In the genomic region with DNA sequence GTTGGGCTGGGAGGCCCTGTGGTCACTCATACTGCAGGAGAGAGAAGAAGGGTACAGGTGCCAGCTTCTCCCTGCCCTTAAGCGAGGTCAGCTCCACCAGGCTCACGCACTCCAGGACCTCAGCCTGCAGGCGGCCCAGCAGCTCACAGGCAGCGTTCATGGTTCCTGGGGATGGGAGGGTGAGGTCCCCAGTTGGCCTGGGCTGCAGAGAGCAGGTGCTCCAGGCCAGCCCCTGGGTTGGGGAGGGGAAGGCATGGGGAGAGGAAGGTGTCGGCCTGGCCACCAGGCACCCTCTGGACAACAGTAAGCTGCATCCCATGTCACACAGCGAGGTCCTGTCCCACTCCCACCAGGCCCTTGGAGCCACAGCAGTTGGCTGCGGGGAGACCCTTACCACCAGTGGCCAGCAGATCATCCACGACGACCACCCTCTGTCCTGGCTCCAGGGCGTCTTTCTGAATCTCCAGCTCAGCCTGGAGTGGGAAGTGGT, we compare ENCODE assay signal across 8 cellular contexts. TPM values are rescaled to one million over a fixed set of nuclear protein-coding genes. Genes with fewer than 3 reads are reported as not detected.
DNase-seq lines count a peak whose midpoint lies in the region; ATAC-seq and TF ChIP-seq lines count a peak whose summit lies in the region.

No MANE protein-coding gene starts in this region.

- H3K27me3 ChIP-seq in CD8-positive, alpha-beta T cell (ENCODE audit: insufficient read depth, low read length), result no peaks in the 10 kb centered on the region
- no peaks in the 10 kb centered on the region for H3K27me3 ChIP-seq in HAP-1 (ENCODE audit: low read depth)

- H3K27me3 Mint-ChIP-seq in CD8-positive, alpha-beta T cell (ENCODE audit: low read depth), result no peaks in the 10 kb centered on the region
- H3K27me3 Mint-ChIP-seq in activated CD4-positive, alpha-beta memory T cell treated with anti-CD3 and anti-CD28 coated beads, Interleukin-2, amount 10 ng/mL, durations not matched to agents 7 days and 5 days, result no peaks in the 10 kb centered on the region
- H3K27me3 Mint-ChIP-seq in memory B cell, result no peaks in the 10 kb centered on the region

- H3K4me3 ChIP-seq in CD8-positive, alpha-beta T cell (ENCODE audit: low read depth, low read length), result no peak overlapping the region
- H3K4me3 ChIP-seq in HAP-1, result peak overlapping the region; percentile 66

- H3K27ac Mint-ChIP-seq in CD8-positive, alpha-beta T cell, result no peak overlapping the region
- H3K27ac Mint-ChIP-seq in activated CD4-positive, alpha-beta memory T cell treated with anti-CD3 and anti-CD28 coated beads, Interleukin-2, amount 10 ng/mL, durations not matched to agents 7 days and 5 days, result peak overlapping the region; percentile 88
- H3K27ac Mint-ChIP-seq in memory B cell, result no peak overlapping the region

- no peak for DNase-seq in CD8-positive, alpha-beta T cell
- peak in 1 of 2 experiments; percentile 52 for DNase-seq in HAP-1 (ENCODE audit: low spot score in 2 of 2)
- DNase-seq in activated CD4-positive, alpha-beta memory T cell treated with anti-CD3 and anti-CD28 coated beads, Interleukin-2, amount 10 ng/mL, durations not matched to agents 7 days and 5 days, result no peak
- DNase-seq in memory B cell (ENCODE audit: low spot score in 2 of 2), result no peak
- DNase-seq in left cardiac atrium, result no peak
- DNase-seq in Right ventricle myocardium inferior (ENCODE audit: missing footprints), result no peak
- DNase-seq in stimulated activated naive CD4-positive, alpha-beta T cell (lab: John Stamatoyannopoulos, UW), result no peak

- H3K9me3 Mint-ChIP-seq in CD8-positive, alpha-beta T cell, result no peaks in the 10 kb centered on the region
- no peaks in the 10 kb centered on the region for H3K9me3 Mint-ChIP-seq in activated CD4-positive, alpha-beta memory T cell treated with anti-CD3 and anti-CD28 coated beads, Interleukin-2, amount 10 ng/mL, durations not matched to agents 7 days and 5 days
- no peaks in the 10 kb centered on the region for H3K9me3 Mint-ChIP-seq in memory B cell

- CTCF ChIA-PET in CD8-positive, alpha-beta T cell (lab: Charles Lee), result interaction anchor here (1.0 to 1.7 kb wide), 7 partner anchors 28 to 407 kb away, joined by 3 to 6 read pairs (median 4); a partner anchor contains a TSS
- CTCF ChIA-PET in activated CD4-positive, alpha-beta memory T cell treated with anti-CD3 and anti-CD28 coated beads, Interleukin-2, amount 10 ng/mL, durations not matched to agents 7 days and 5 days (lab: Charles Lee), result interaction anchor here (0.9 to 5.0 kb wide), 6 partner anchors 15 to 72 kb away, joined by 3 to 36 read pairs (median 14); a partner anchor contains a TSS

- no peak for ATAC-seq in CD8-positive, alpha-beta T cell
- ATAC-seq in memory B cell (ENCODE audit: low read depth) (no peak), HG02884 (IDR thresholded peaks at IDR 0.05; ENCODE audit: unreplicated experiment) (no peak), left cardiac atrium (no peak), Right ventricle myocardium inferior (no peak)

- POLR2A ChIA-PET in CD8-positive, alpha-beta T cell (lab: Charles Lee), result interaction anchor here (0.8 to 4.0 kb wide), 2 partner anchors 48 to 287 kb away, joined by 3 to 35 read pairs; a partner anchor contains a TSS
- POLR2A ChIA-PET in activated CD4-positive, alpha-beta memory T cell treated with anti-CD3 and anti-CD28 coated beads, Interleukin-2, amount 10 ng/mL, durations not matched to agents 7 days and 5 days (lab: Charles Lee), result interaction anchor here (1.0 to 11.5 kb wide), 15 partner anchors 9 to 699 kb away, joined by 3 to 249 read pairs (median 4); a partner anchor contains a TSS

- peaks cover 12% of the 10 kb centered on the region for H3K36me3 ChIP-seq in CD8-positive, alpha-beta T cell (ENCODE audit: insufficient read depth, low read length)
- H3K36me3 ChIP-seq in HAP-1 (replicated peaks), result peaks cover 63% of the 10 kb centered on the region

- intact Hi-C loops in CD8-positive, alpha-beta T cell (cut with DNase I, micrococcal nuclease), result loop anchor here (5.0 to 10.0 kb wide), 4 partner anchors 147 to 753 kb away; a partner anchor contains a TSS
- intact Hi-C loops in left cardiac atrium (cut with DNase I) (loop anchor here (10.0 kb wide), 2 partner anchors 355 to 405 kb away; a partner anchor contains a TSS), Right ventricle myocardium inferior (cut with DNase I) (loop anchor here (5.0 kb wide), 3 partner anchors 133 to 408 kb away; a partner anchor contains a TSS)

- H3K36me3 Mint-ChIP-seq in CD8-positive, alpha-beta T cell, result peaks cover 14% of the 10 kb centered on the region
- peaks cover 37% of the 10 kb centered on the region for H3K36me3 Mint-ChIP-seq in activated CD4-positive, alpha-beta memory T cell treated with anti-CD3 and anti-CD28 coated beads, Interleukin-2, amount 10 ng/mL, durations not matched to agents 7 days and 5 days (ENCODE audit: low read depth)
- peaks cover 1% of the 10 kb centered on the region for H3K36me3 Mint-ChIP-seq in memory B cell

- in situ Hi-C loops in HAP-1 (cut with MboI; ENCODE audit: low sequenced_read_pairs), result loop anchor here (10.0 to 25.0 kb wide), 3 partner anchors 355 to 753 kb away; a partner anchor contains a TSS

- peaks cover 22% of the 10 kb centered on the region for H3K4me1 ChIP-seq in CD8-positive, alpha-beta T cell (ENCODE audit: insufficient read depth, low read length)
- peaks cover 20% of the 10 kb centered on the region for H3K4me1 ChIP-seq in HAP-1

- H3K27ac ChIP-seq in CD8-positive, alpha-beta T cell (ENCODE audit: low read depth, low read length), result no peak overlapping the region

- no peaks in the 10 kb centered on the region for H3K9me3 ChIP-seq in CD8-positive, alpha-beta T cell (ENCODE audit: low read length)
- H3K9me3 ChIP-seq in HAP-1, result no peaks in the 10 kb centered on the region

- peak overlapping the region; percentile 97 for H3K4me3 Mint-ChIP-seq in CD8-positive, alpha-beta T cell
- H3K4me3 Mint-ChIP-seq in activated CD4-positive, alpha-beta memory T cell treated with anti-CD3 and anti-CD28 coated beads, Interleukin-2, amount 10 ng/mL, durations not matched to agents 7 days and 5 days, result peak overlapping the region; percentile 92
- H3K4me3 Mint-ChIP-seq in memory B cell, result peak overlapping the region; percentile 24

- no peak for TF ChIP-seq CTCF in CD8-positive, alpha-beta T cell (IDR thresholded peaks at IDR 0.05)

- peaks cover 19% of the 10 kb centered on the region for H3K4me1 Mint-ChIP-seq in CD8-positive, alpha-beta T cell (ENCODE audit: low read depth)
- H3K4me1 Mint-ChIP-seq in activated CD4-positive, alpha-beta memory T cell treated with anti-CD3 and anti-CD28 coated beads, Interleukin-2, amount 10 ng/mL, durations not matched to agents 7 days and 5 days, result peaks cover 39% of the 10 kb centered on the region
- peaks cover 13% of the 10 kb centered on the region for H3K4me1 Mint-ChIP-seq in memory B cell

RNA-seq across cellular contexts. Expression of a gene that starts 2.0 kb away (rescaled TPM):
- total RNA-seq in CD8-positive, alpha-beta T cell, result 100 to 1,000 TPM; 171 to 178 TPM
- total RNA-seq in activated CD4-positive, alpha-beta memory T cell treated with anti-CD3 and anti-CD28 coated beads, Interleukin-2, amount 10 ng/mL, durations not matched to agents 7 days and 5 days, result 100 to 1,000 TPM; 129 to 136 TPM
- total RNA-seq in left cardiac atrium (10 to 100 TPM; 63.8 to 64.2 TPM), Right ventricle myocardium inferior (45.3 TPM)

RNA-seq across cellular contexts. Expression of a gene that starts 6.1 kb away (rescaled TPM):
- 1 to 10 TPM; 1.2 to 2.3 TPM for total RNA-seq in CD8-positive, alpha-beta T cell
- total RNA-seq in activated CD4-positive, alpha-beta memory T cell treated with anti-CD3 and anti-CD28 coated beads, Interleukin-2, amount 10 ng/mL, durations not matched to agents 7 days and 5 days, result 100 to 1,000 TPM; 133 to 137 TPM
- total RNA-seq in left cardiac atrium, result 1 to 10 TPM; 1.0 to 2.3 TPM
- 0.65 TPM for total RNA-seq in Right ventricle myocardium inferior

RNA-seq across cellular contexts. Expression of a gene that starts 24.7 kb away (rescaled TPM):
- total RNA-seq in CD8-positive, alpha-beta T cell, result 10 to 100 TPM; 67.4 to 70.1 TPM
- total RNA-seq in activated CD4-positive, alpha-beta memory T cell treated with anti-CD3 and anti-CD28 coated beads, Interleukin-2, amount 10 ng/mL, durations not matched to agents 7 days and 5 days, result 100 to 1,000 TPM; 308 to 323 TPM
- total RNA-seq in left cardiac atrium (10 to 100 TPM; 50.6 to 63.6 TPM), Right ventricle myocardium inferior (18.1 TPM)

RNA-seq across cellular contexts. Expression of a gene that starts 47.0 kb away (rescaled TPM):
- total RNA-seq in CD8-positive, alpha-beta T cell, result 10 to 100 TPM; 16.0 to 20.0 TPM
- 10 to 100 TPM; 35.2 to 38.2 TPM for total RNA-seq in activated CD4-positive, alpha-beta memory T cell treated with anti-CD3 and anti-CD28 coated beads, Interleukin-2, amount 10 ng/mL, durations not matched to agents 7 days and 5 days
- total RNA-seq in left cardiac atrium (10 to 100 TPM; 17.1 to 19.0 TPM), Right ventricle myocardium inferior (15.8 TPM)

RNA-seq across cellular contexts. Expression of a gene that starts 47.2 kb away (rescaled TPM):
- total RNA-seq in CD8-positive, alpha-beta T cell, result 10 to 100 TPM; 53.4 to 56.5 TPM
- 10 to 100 TPM; 44.9 to 45.8 TPM for total RNA-seq in activated CD4-positive, alpha-beta memory T cell treated with anti-CD3 and anti-CD28 coated beads, Interleukin-2, amount 10 ng/mL, durations not matched to agents 7 days and 5 days
- total RNA-seq in left cardiac atrium, result 10 to 100 TPM; 46.0 to 54.3 TPM
- total RNA-seq in Right ventricle myocardium inferior, result 58.7 TPM

Comparison
In these comparisons a context has a peak if more than half of its experiments do, and no peak if none do; other contexts are left out.
1. H3K4me3 Mint-ChIP-seq: peak in every context shown above with its lines; median percentile 97 in CD8-positive, alpha-beta T cell; 92 in activated CD4-positive, alpha-beta memory T cell treated with anti-CD3 and anti-CD28 coated beads, Interleukin-2, amount 10 ng/mL, durations not matched to agents 7 days and 5 days; 24 in memory B cell.
2. RNA of a gene that starts 6.1 kb away (total RNA-seq): 133 to 137 TPM in activated CD4-positive, alpha-beta memory T cell treated with anti-CD3 and anti-CD28 coated beads, Interleukin-2, amount 10 ng/mL, durations not matched to agents 7 days and 5 days; 1.0 to 2.3 TPM in left cardiac atrium, 1.2 to 2.3 TPM in CD8-positive, alpha-beta T cell and 0.65 TPM in Right ventricle myocardium inferior (single experiment); every median in the first group is over 10 times any median in the second.
3. RNA of a gene that starts 24.7 kb away (total RNA-seq): 308 to 323 TPM in activated CD4-positive, alpha-beta memory T cell treated with anti-CD3 and anti-CD28 coated beads, Interleukin-2, amount 10 ng/mL, durations not matched to agents 7 days and 5 days; 67.4 to 70.1 TPM in CD8-positive, alpha-beta T cell, 50.6 to 63.6 TPM in left cardiac atrium and 18.1 TPM in Right ventricle myocardium inferior (single experiment); every median in the first group is over 4 times any median in the second.